In genomic region chr6:75278474-75279077, GRCh38 we compare ENCODE assay signal across 13 cellular contexts. TPM values are rescaled to one million over a fixed set of nuclear protein-coding genes. Genes with fewer than 3 reads are reported as not detected.
DNase-seq lines count a peak whose midpoint lies in the region; FAIRE-seq and TF ChIP-seq lines count a peak whose summit lies in the region.
"Had no signal": no experiment of that assay in that cellular context is flagged by ENCODE, and none has a peak within 500 bp of the region (broad histone marks: within the 10 kb centered on the region; RNA-seq: fewer than 3 reads in every experiment).

No MANE protein-coding gene starts in this region.

- H2BK15ac ChIP-seq in mesendoderm (replicated peaks; ENCODE audit: low read depth) = no peak overlapping the region

- no peaks in the 10 kb centered on the region for H3K36me3 ChIP-seq in CD4-positive, alpha-beta memory T cell (ENCODE audit: insufficient read depth, low read length)
- no peaks in the 10 kb centered on the region for H3K36me3 ChIP-seq in mesendoderm (ENCODE audit: control insufficient read depth, insufficient read depth, low read length)

- WGBS in mesendoderm (ENCODE audit: extremely low coverage, insufficient coverage, low lambda C conversion rate) = 100% methylated on average over 1 of the region's 4 CpGs

- POLR2A ChIA-PET in CD4-positive, alpha-beta memory T cell (lab: Charles Lee; ENCODE audit: partially characterized antibody) = interaction anchor here (2.9 kb wide), 1 partner anchor 35 kb away, joined by 15 read pairs; the partner anchor contains the start of gene COX7A2

- peaks cover 6% of the 10 kb centered on the region for H3K79me1 ChIP-seq in mesendoderm (ENCODE audit: low read length)

- peak overlapping the region in 4 of 8 donors; percentile 4 to 9 (median 7) for H3K4me3 Mint-ChIP-seq in CD4-positive, alpha-beta memory T cell
- peak overlapping the region; percentile 56 for H3K4me3 Mint-ChIP-seq in activated T-helper 1 cell treated with anti-CD3 and anti-CD28 coated beads, Interleukin-12 subunit alpha, Interleukin-12 subunit beta, Interleukin-2, Interleukin-4 antibody, amounts not matched to agents 30 ng/mL and 10 ng/mL and 1 ng/mL, durations not matched to agents 14 hours and 24 hours and 36 hours

- H4K5ac ChIP-seq in mesendoderm (ENCODE audit: low read length) = no peak overlapping the region

- H2BK120ac ChIP-seq in mesendoderm (ENCODE audit: low read depth, low read length) = no peak overlapping the region

- H2AK5ac ChIP-seq in mesendoderm (ENCODE audit: low read length) = no peak overlapping the region

- H3K9me3 ChIP-seq in CD4-positive, alpha-beta memory T cell (ENCODE audit: control insufficient read depth in 1 of 2, low read length in 2 of 2) = no peaks in the 10 kb centered on the region

- H3K18ac ChIP-seq in mesendoderm (ENCODE audit: low read length) = no peak overlapping the region

- intact Hi-C loops in CD4-positive, alpha-beta memory T cell (cut with micrococcal nuclease) = no loop called here
- intact Hi-C loops in activated T-helper 1 cell treated with anti-CD3 and anti-CD28 coated beads, Interleukin-12 subunit alpha, Interleukin-12 subunit beta, Interleukin-2, Interleukin-4 antibody, amounts not matched to agents 30 ng/mL and 10 ng/mL and 1 ng/mL, durations not matched to agents 14 hours and 24 hours and 36 hours (cut with micrococcal nuclease) = no loop called here

- peaks cover 45% of the 10 kb centered on the region for H3K79me2 ChIP-seq in mesendoderm (ENCODE audit: control insufficient read depth, insufficient read depth, low read length)

- DNase-seq in CD4-positive, alpha-beta memory T cell = no peak
- DNase-seq in H54 (ENCODE audit: insufficient read length, low spot score) (no peak), mesendoderm (no peak), HCEC 1CT (no peak), nucleus accumbens (lab: John Stamatoyannopoulos, UW) (no peak), KBM-7 (no peak)
- no peak for DNase-seq in activated T-helper 1 cell treated with anti-CD3 and anti-CD28 coated beads, Interleukin-12 subunit alpha, Interleukin-12 subunit beta, Interleukin-2, Interleukin-4 antibody, amounts not matched to agents 30 ng/mL and 10 ng/mL and 1 ng/mL, durations not matched to agents 14 hours and 24 hours and 36 hours (ENCODE audit: low spot score)
- DNase-seq: activated CD8-positive, alpha-beta memory T cell treated with anti-CD3 and anti-CD28 coated beads for 24 hours; NCI-H446 treated with DMSO at 0.1 percent for 48 hours; stimulated activated CD4-positive, alpha-beta T cell treated with anti-CD3 and anti-CD28 coated beads, Interleukin-2, amount 100 ng/mL, for 48 hours; substantia nigra had no signal

- no peak overlapping the region for H3K56ac ChIP-seq in mesendoderm (ENCODE audit: low read length)

- no peaks in the 10 kb centered on the region for H3K27me3 Mint-ChIP-seq in CD4-positive, alpha-beta memory T cell
- H3K27me3 Mint-ChIP-seq in activated T-helper 1 cell treated with anti-CD3 and anti-CD28 coated beads, Interleukin-12 subunit alpha, Interleukin-12 subunit beta, Interleukin-2, Interleukin-4 antibody, amounts not matched to agents 30 ng/mL and 10 ng/mL and 1 ng/mL, durations not matched to agents 14 hours and 24 hours and 36 hours (ENCODE audit: insufficient read depth) = no peaks in the 10 kb centered on the region

- TF ChIP-seq POLR2A in H54 (IDR thresholded peaks at IDR 0.05; ENCODE audit: low read depth, low read length) = no peak

- no peak overlapping the region for H3K27ac ChIP-seq in CD4-positive, alpha-beta memory T cell (ENCODE audit: low read depth, low read length)
- H3K27ac ChIP-seq in mesendoderm (ENCODE audit: low read depth, low read length) = no peak overlapping the region
- H3K27ac ChIP-seq: parathyroid adenoma, SK-N-MC had no signal

- H3K9ac ChIP-seq in mesendoderm (ENCODE audit: low read length) = no peak overlapping the region
- H3K9ac ChIP-seq: parathyroid adenoma had no signal

- FAIRE-seq in H54 (lab: Jason Lieb, UNC) = peak; percentile 48

- peaks cover 0 to 1% (median 0%) of the 10 kb centered on the region in 8 donors for H3K9me3 Mint-ChIP-seq in CD4-positive, alpha-beta memory T cell
- H3K9me3 Mint-ChIP-seq in activated T-helper 1 cell treated with anti-CD3 and anti-CD28 coated beads, Interleukin-12 subunit alpha, Interleukin-12 subunit beta, Interleukin-2, Interleukin-4 antibody, amounts not matched to agents 30 ng/mL and 10 ng/mL and 1 ng/mL, durations not matched to agents 14 hours and 24 hours and 36 hours = peaks cover 7% of the 10 kb centered on the region

- H3K4ac ChIP-seq in mesendoderm (ENCODE audit: low read depth, low read length) = no peak overlapping the region

- in situ Hi-C loops in KBM-7 (cut with MboI; ENCODE audit: low pct_unique_long_range_greater_than_20kb, low sequenced_read_pairs) = no loop called here

- no peak overlapping the region for H3K4me3 ChIP-seq in CD4-positive, alpha-beta memory T cell (ENCODE audit: low read length in 2 of 2)
- H3K4me3 ChIP-seq in mesendoderm (ENCODE audit: low read length) = no peak overlapping the region
- H3K4me3 ChIP-seq: SK-N-MC had no signal

- H3K4me1 Mint-ChIP-seq in CD4-positive, alpha-beta memory T cell = peaks cover 59 to 72% (median 66%) of the 10 kb centered on the region in 4 donors
- H3K4me1 Mint-ChIP-seq in activated T-helper 1 cell treated with anti-CD3 and anti-CD28 coated beads, Interleukin-12 subunit alpha, Interleukin-12 subunit beta, Interleukin-2, Interleukin-4 antibody, amounts not matched to agents 30 ng/mL and 10 ng/mL and 1 ng/mL, durations not matched to agents 14 hours and 24 hours and 36 hours (ENCODE audit: low read depth) = peaks cover 68% of the 10 kb centered on the region

- peaks cover 16 to 21% of the 10 kb centered on the region in 2 donors for H3K36me3 Mint-ChIP-seq in CD4-positive, alpha-beta memory T cell
- H3K36me3 Mint-ChIP-seq in activated T-helper 1 cell treated with anti-CD3 and anti-CD28 coated beads, Interleukin-12 subunit alpha, Interleukin-12 subunit beta, Interleukin-2, Interleukin-4 antibody, amounts not matched to agents 30 ng/mL and 10 ng/mL and 1 ng/mL, durations not matched to agents 14 hours and 24 hours and 36 hours (ENCODE audit: low read depth) = peaks cover 40% of the 10 kb centered on the region

- no peak overlapping the region for H2BK5ac ChIP-seq in mesendoderm (ENCODE audit: low read length)

- no peak overlapping the region for H3K4me2 ChIP-seq in mesendoderm (ENCODE audit: low read length)

- H3K27me3 ChIP-seq in CD4-positive, alpha-beta memory T cell (ENCODE audit: insufficient read depth, low read length) = no peaks in the 10 kb centered on the region
- H3K27me3 ChIP-seq in mesendoderm (ENCODE audit: insufficient read depth, low read length, poor library complexity) = no peaks in the 10 kb centered on the region

- H3K23ac ChIP-seq in mesendoderm (ENCODE audit: low read length) = no peak overlapping the region

- peaks cover 79% of the 10 kb centered on the region for H3K4me1 ChIP-seq in CD4-positive, alpha-beta memory T cell (ENCODE audit: insufficient read depth, low read length)
- H3K4me1 ChIP-seq in mesendoderm (ENCODE audit: control insufficient read depth, low read depth, low read length) = peaks cover 2% of the 10 kb centered on the region

- CTCF ChIA-PET in CD4-positive, alpha-beta memory T cell (lab: Charles Lee; ENCODE audit: partially characterized antibody) = interaction anchor here (1.0 to 2.6 kb wide), 3 partner anchors 11 to 68 kb away, joined by 4 to 20 read pairs (median 8); no protein-coding TSS in a partner anchor

- H3K27ac Mint-ChIP-seq in CD4-positive, alpha-beta memory T cell = peak overlapping the region; percentile 0 to 66 (median 6)
- peak overlapping the region; percentile 46 for H3K27ac Mint-ChIP-seq in activated T-helper 1 cell treated with anti-CD3 and anti-CD28 coated beads, Interleukin-12 subunit alpha, Interleukin-12 subunit beta, Interleukin-2, Interleukin-4 antibody, amounts not matched to agents 30 ng/mL and 10 ng/mL and 1 ng/mL, durations not matched to agents 14 hours and 24 hours and 36 hours

- peak overlapping the region; percentile 56 for H4K8ac ChIP-seq in mesendoderm (ENCODE audit: low read depth, low read length)

RNA-seq across cellular contexts. Expression of gene TMEM30A, which starts 6.0 kb away (rescaled TPM):
- total RNA-seq in CD4-positive, alpha-beta memory T cell = 10 to 100 TPM; 73.6 to 78.3 TPM
- 10 to 100 TPM; 44.7 to 56.5 TPM for polyA plus RNA-seq in CD4-positive, alpha-beta memory T cell
- total RNA-seq in activated T-helper 1 cell treated with anti-CD3 and anti-CD28 coated beads, Interleukin-12 subunit alpha, Interleukin-12 subunit beta, Interleukin-2, Interleukin-4 antibody, amounts not matched to agents 30 ng/mL and 10 ng/mL and 1 ng/mL, durations not matched to agents 14 hours and 24 hours and 36 hours = 66.6 and 67.2 TPM in 2 replicates
- 28.7 TPM for polyA plus RNA-seq in mesendoderm (2013, experiment 1 of 2)
- 27.8 TPM for polyA plus RNA-seq in mesendoderm (2013, experiment 2 of 2)

RNA-seq across cellular contexts. Expression of gene COX7A2, which starts 35.0 kb away (rescaled TPM):
- 100 to 1,000 TPM; 188 to 201 TPM for total RNA-seq in CD4-positive, alpha-beta memory T cell
- polyA plus RNA-seq in CD4-positive, alpha-beta memory T cell = 1,000 to 10,000 TPM in 1 of 2 donors, 100 to 1,000 TPM in 1; 809 to 1,007 TPM
- 495 and 497 TPM in 2 replicates for total RNA-seq in activated T-helper 1 cell treated with anti-CD3 and anti-CD28 coated beads, Interleukin-12 subunit alpha, Interleukin-12 subunit beta, Interleukin-2, Interleukin-4 antibody, amounts not matched to agents 30 ng/mL and 10 ng/mL and 1 ng/mL, durations not matched to agents 14 hours and 24 hours and 36 hours
- 938 TPM for polyA plus RNA-seq in mesendoderm (2013, experiment 1 of 2)
- 911 TPM for polyA plus RNA-seq in mesendoderm (2013, experiment 2 of 2)
